ENCODE assay signal across 7 cellular contexts in the genomic region with DNA sequence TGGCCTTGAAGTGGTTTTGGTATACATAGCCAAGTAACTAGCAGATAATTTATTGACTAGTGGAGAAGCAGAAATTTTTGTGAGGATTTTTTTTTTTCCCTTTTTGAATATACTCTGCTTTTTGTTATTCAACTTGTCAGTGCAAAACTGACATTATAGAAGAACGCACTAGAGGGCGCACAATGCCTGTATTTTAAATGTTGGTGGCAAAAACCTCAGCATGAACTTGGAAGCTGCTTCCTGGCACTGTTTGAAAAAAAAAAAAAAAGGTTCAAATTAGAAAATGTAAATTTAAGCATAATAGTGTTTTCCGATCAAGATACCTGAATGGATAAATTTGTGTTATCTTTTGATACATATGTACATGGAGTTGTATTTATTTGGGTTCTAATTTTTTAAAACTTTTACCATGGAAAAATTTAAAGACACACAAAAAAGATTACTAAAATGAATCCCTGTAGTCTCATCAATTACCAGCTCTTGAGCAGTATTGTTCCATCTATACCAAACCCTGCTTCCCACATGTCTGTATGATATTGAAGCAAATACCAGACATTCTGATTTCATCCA. TPM values are rescaled to one million over a fixed set of nuclear protein-coding genes. Genes with fewer than 3 reads are reported as not detected.
DNase-seq lines count a peak whose midpoint lies in the region; ATAC-seq and TF ChIP-seq lines count a peak whose summit lies in the region.

No MANE protein-coding gene starts in this region.

- no peaks in the 10 kb centered on the region; a peak in 1 of 4 replicates for H3K79me1 ChIP-seq in IMR-90 (ENCODE audit: low read depth in 1 of 2, low read length in 2 of 2)

- peak; percentile 51; the same call in 2 of the 3 replicates for TF ChIP-seq CTCF in GM12872 (IDR thresholded peaks at IDR 0.05; ENCODE audit: insufficient read depth, low read depth, low read length)
- peak; percentile 82 for TF ChIP-seq CTCF in IMR-90 (conservative IDR thresholded peaks at IDR 0.05; ENCODE audit: low read depth, low read length)
- TF ChIP-seq CTCF in psoas muscle (IDR thresholded peaks at IDR 0.05): peak; percentile 74

- no peak overlapping the region for H3K4me2 ChIP-seq in IMR-90 (ENCODE audit: low read depth, low read length)

- H3K4me1 ChIP-seq in IMR-90 (ENCODE audit: control insufficient read depth, insufficient read depth, low read length) (peaks cover 4% of the 10 kb centered on the region), psoas muscle (peaks cover 11% of the 10 kb centered on the region)

- H2BK5ac ChIP-seq in IMR-90 (ENCODE audit: low read depth, low read length, poor library complexity, severe bottlenecking): no peak overlapping the region

- TF ChIP-seq RAD21 in IMR-90 (IDR thresholded peaks at IDR 0.05; ENCODE audit: low read length): peak; percentile 87

- dilution Hi-C loops in IMR-90 (cut with HindIII; ENCODE audit: low sequenced_read_pairs, unreplicated experiment): no loop called here

- H4K20me1 ChIP-seq in IMR-90 (ENCODE audit: insufficient read depth, low read length): no peaks in the 10 kb centered on the region

- H3K27ac ChIP-seq in IMR-90 (ENCODE audit: insufficient read depth, low read length): no peak overlapping the region
- no peak overlapping the region for H3K27ac ChIP-seq in psoas muscle

- H2AFZ ChIP-seq in IMR-90 (replicated peaks; ENCODE audit: low read length, poor library complexity): no peak overlapping the region

- H3K18ac ChIP-seq in IMR-90 (ENCODE audit: low read depth, low read length): no peak overlapping the region

- H4K8ac ChIP-seq in IMR-90 (ENCODE audit: low read depth in 2 of 2, low read length in 2 of 2): no peak overlapping the region

- CTCF ChIA-PET in IMR-90 (lab: Yijun Ruan, JAX): interaction anchor here (0.6 to 1.7 kb wide), 7 partner anchors 20 to 545 kb away, joined by 3 to 11 read pairs (median 6); no protein-coding TSS in a partner anchor

- in situ Hi-C loops in IMR-90 (cut with MboI; ENCODE audit: low sequenced_read_pairs): loop anchor here (5.0 to 10.0 kb wide), 3 partner anchors 128 to 541 kb away; no protein-coding TSS in a partner anchor

- H3K9me3 ChIP-seq in IMR-90 (ENCODE audit: control insufficient read depth, insufficient read depth, low read length): no peaks in the 10 kb centered on the region
- no peaks in the 10 kb centered on the region for H3K9me3 ChIP-seq in psoas muscle

- H2BK20ac ChIP-seq in IMR-90 (ENCODE audit: low read depth, low read length): no peak overlapping the region

- no peaks in the 10 kb centered on the region for H3K27me3 ChIP-seq in IMR-90 (ENCODE audit: control insufficient read depth, insufficient read depth, low read length)
- no peaks in the 10 kb centered on the region for H3K27me3 ChIP-seq in psoas muscle (ENCODE audit: insufficient read depth in 3 of 3, low read length in 2 of 3)

- no TSS peak for BruUV-seq in IMR-90 (replicated peaks; lab: Mats Ljungman, UMichigan)

- no peak overlapping the region for H4K91ac ChIP-seq in IMR-90 (ENCODE audit: insufficient read depth, low read depth, low read length)

- POLR2A ChIA-PET in IMR-90 (lab: Charles Lee; ENCODE audit: unreplicated experiment): interaction anchor here (0.6 kb wide), 1 partner anchor 524 kb away, joined by 3 read pairs; no protein-coding TSS in a partner anchor

- intact Hi-C loops in IMR-90 (cut with micrococcal nuclease): loop anchor here (1.0 to 10.0 kb wide), 7 partner anchors 96 to 662 kb away; partner anchors contain the start of gene LRIG1
- intact Hi-C loops in psoas muscle (cut with DNase I): loop anchor here (1.0 to 5.0 kb wide), 6 partner anchors 96 to 546 kb away; no protein-coding TSS in a partner anchor

- WGBS in IMR-90 (ENCODE audit: extremely low coverage in 2 of 2, insufficient read length in 1 of 2), 2 experiments: no CpG with 5 or more reads among the region's 3 CpGs
- 1 to 5% (median 2%) methylated on average over 3 of the region's 3 CpGs for WGBS in psoas muscle, 3 donors

- no peak overlapping the region for H3K14ac ChIP-seq in IMR-90 (replicated peaks; ENCODE audit: low read depth, low read length)

- H3K36me3 ChIP-seq in IMR-90 (ENCODE audit: control insufficient read depth, insufficient read depth, low read length): no peaks in the 10 kb centered on the region
- H3K36me3 ChIP-seq in psoas muscle (ENCODE audit: insufficient read depth in 1 of 2, low read depth in 1 of 2): no peaks in the 10 kb centered on the region

- H3K4ac ChIP-seq in IMR-90 (ENCODE audit: low read depth, low read length): no peak overlapping the region; the same call in 1 of the 2 replicates

- H4K5ac ChIP-seq in IMR-90 (ENCODE audit: low read depth, low read length): 0 out of 2 replicates have a peak overlapping the region, but pooled peaks have one; percentile 38

- H3K4me3 ChIP-seq in IMR-90 (ENCODE audit: insufficient read depth, low read depth, low read length) (no peak overlapping the region), psoas muscle (no peak overlapping the region)

- no peak overlapping the region for H2BK120ac ChIP-seq in IMR-90 (ENCODE audit: low read depth, low read length)

- no peak overlapping the region for H3K9ac ChIP-seq in IMR-90 (ENCODE audit: low read depth, low read length)

- no peak overlapping the region for H2AK9ac ChIP-seq in IMR-90 (replicated peaks; ENCODE audit: low read depth, low read length, poor library complexity)

- no peak overlapping the region for H3K23ac ChIP-seq in IMR-90 (ENCODE audit: low read depth, low read length)

- H3K56ac ChIP-seq in IMR-90 (ENCODE audit: extremely low read depth, insufficient read depth, low read length): no peak overlapping the region

- ATAC-seq in IMR-90 (ENCODE audit: low read depth): peak; percentile 71
- ATAC-seq in psoas muscle: peak in 3 of 4 donors; percentile 51 to 89 (median 74)
- ATAC-seq in HG03097 (IDR thresholded peaks at IDR 0.05; ENCODE audit: low FRiP score, unreplicated experiment): no peak

- no peak overlapping the region for H2AK5ac ChIP-seq in IMR-90 (ENCODE audit: low read depth, low read length)

- DNase-seq in IMR-90: peak; percentile 85
- peak; percentile 39 to 70 for DNase-seq in SHP77 (lab: John Stamatoyannopoulos, UW)
- DNase-seq in activated naive CD4-positive, alpha-beta T cell treated with anti-CD3 and anti-CD28 coated beads, Interleukin-2, amount 50 U/mL, for 16 hours: peak; percentile 43
- peak; percentile 78 for DNase-seq in glomerular endothelial cell (ENCODE audit: extremely low read depth, low read depth, low spot score)
- no peak for DNase-seq in psoas muscle

- no peak for TF ChIP-seq POLR2A in IMR-90 (IDR thresholded peaks at IDR 0.05; ENCODE audit: low read depth, low read length)

- no peaks in the 10 kb centered on the region for H3K9me1 ChIP-seq in IMR-90 (ENCODE audit: insufficient read depth, low read length)

- H2BK15ac ChIP-seq in IMR-90 (ENCODE audit: low read depth, low read length): no peak overlapping the region

TF ChIP-seq in IMR-90, 13 proteins besides CTCF, POLR2A, EP300 and RAD21:
- TF ChIP-seq SMC3 (IDR thresholded peaks at IDR 0.05; ENCODE audit: low read depth, low read length) (peak; percentile 87), RCOR1 (IDR thresholded peaks at IDR 0.05; ENCODE audit: insufficient replicate concordance, low read length) (no peak)

RNA-seq across cellular contexts. Expression of gene SLC25A26, which starts 56.0 kb away (rescaled TPM):
- total RNA-seq in IMR-90 (2012; rRNA removed): 12.7 and 17.5 TPM in 2 replicates
- polyA plus RNA-seq in IMR-90 (2012; rRNA removed): 8.5 and 10.9 TPM in 2 replicates
- polyA plus RNA-seq in IMR-90 (2012; cell fraction: cytosol; rRNA removed): 5.6 and 13.2 TPM in 2 replicates
- polyA plus RNA-seq in IMR-90 (2012; cell fraction: nucleus; rRNA removed; ENCODE audit: low replicate concordance): 3.1 and 7.2 TPM in 2 replicates
- 9.1 and 12.9 TPM in 2 replicates for total RNA-seq in glomerular endothelial cell
- 10 to 100 TPM; 25.1 to 34.0 (median 32.7) TPM for total RNA-seq in psoas muscle
- polyA plus RNA-seq in psoas muscle: 10 to 100 TPM; 21.0 to 43.6 (median 25.4) TPM

Comparison
In these comparisons a context has a peak if more than half of its experiments do, and no peak if none do; other contexts are left out.
1. DNase-seq: peak in IMR-90 (single experiment), SHP77 (2 of 2), activated naive CD4-positive, alpha-beta T cell treated with anti-CD3 and anti-CD28 coated beads, Interleukin-2, amount 50 U/mL, for 16 hours (single experiment) and glomerular endothelial cell (single experiment); none in psoas muscle (0 of 2).
2. Peak in every context shown above with its lines, with median percentiles within 50 percentile points of each other: CTCF ChIP-seq.